2 cellular contexts compared by ENCODE assay signal in the genomic region with DNA sequence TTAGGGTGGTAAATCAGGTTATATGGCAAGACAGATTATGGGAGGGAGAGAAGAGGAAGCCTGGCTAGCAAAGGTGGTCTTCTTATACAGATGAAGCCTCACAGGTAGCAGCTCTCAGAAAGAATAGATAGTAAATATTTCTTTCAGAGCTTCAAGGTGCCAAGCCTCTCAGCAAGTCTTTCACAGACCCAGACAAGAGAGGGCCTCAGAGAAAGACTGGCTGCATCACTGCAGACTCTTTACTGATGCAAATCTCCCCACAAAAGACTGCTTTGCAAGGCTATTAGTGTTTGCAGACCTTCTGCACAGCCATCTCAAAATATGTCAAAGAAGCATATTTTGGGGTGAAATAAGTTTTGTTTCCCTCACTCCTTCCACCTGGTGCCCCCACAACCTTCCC.
TF ChIP-seq lines count a peak whose summit lies in the region.

No MANE protein-coding gene starts in this region.

TF ChIP-seq in GM23338, 12 proteins besides CTCF, POLR2A, EP300 and RAD21:
- TF ChIP-seq, protein P1, sequence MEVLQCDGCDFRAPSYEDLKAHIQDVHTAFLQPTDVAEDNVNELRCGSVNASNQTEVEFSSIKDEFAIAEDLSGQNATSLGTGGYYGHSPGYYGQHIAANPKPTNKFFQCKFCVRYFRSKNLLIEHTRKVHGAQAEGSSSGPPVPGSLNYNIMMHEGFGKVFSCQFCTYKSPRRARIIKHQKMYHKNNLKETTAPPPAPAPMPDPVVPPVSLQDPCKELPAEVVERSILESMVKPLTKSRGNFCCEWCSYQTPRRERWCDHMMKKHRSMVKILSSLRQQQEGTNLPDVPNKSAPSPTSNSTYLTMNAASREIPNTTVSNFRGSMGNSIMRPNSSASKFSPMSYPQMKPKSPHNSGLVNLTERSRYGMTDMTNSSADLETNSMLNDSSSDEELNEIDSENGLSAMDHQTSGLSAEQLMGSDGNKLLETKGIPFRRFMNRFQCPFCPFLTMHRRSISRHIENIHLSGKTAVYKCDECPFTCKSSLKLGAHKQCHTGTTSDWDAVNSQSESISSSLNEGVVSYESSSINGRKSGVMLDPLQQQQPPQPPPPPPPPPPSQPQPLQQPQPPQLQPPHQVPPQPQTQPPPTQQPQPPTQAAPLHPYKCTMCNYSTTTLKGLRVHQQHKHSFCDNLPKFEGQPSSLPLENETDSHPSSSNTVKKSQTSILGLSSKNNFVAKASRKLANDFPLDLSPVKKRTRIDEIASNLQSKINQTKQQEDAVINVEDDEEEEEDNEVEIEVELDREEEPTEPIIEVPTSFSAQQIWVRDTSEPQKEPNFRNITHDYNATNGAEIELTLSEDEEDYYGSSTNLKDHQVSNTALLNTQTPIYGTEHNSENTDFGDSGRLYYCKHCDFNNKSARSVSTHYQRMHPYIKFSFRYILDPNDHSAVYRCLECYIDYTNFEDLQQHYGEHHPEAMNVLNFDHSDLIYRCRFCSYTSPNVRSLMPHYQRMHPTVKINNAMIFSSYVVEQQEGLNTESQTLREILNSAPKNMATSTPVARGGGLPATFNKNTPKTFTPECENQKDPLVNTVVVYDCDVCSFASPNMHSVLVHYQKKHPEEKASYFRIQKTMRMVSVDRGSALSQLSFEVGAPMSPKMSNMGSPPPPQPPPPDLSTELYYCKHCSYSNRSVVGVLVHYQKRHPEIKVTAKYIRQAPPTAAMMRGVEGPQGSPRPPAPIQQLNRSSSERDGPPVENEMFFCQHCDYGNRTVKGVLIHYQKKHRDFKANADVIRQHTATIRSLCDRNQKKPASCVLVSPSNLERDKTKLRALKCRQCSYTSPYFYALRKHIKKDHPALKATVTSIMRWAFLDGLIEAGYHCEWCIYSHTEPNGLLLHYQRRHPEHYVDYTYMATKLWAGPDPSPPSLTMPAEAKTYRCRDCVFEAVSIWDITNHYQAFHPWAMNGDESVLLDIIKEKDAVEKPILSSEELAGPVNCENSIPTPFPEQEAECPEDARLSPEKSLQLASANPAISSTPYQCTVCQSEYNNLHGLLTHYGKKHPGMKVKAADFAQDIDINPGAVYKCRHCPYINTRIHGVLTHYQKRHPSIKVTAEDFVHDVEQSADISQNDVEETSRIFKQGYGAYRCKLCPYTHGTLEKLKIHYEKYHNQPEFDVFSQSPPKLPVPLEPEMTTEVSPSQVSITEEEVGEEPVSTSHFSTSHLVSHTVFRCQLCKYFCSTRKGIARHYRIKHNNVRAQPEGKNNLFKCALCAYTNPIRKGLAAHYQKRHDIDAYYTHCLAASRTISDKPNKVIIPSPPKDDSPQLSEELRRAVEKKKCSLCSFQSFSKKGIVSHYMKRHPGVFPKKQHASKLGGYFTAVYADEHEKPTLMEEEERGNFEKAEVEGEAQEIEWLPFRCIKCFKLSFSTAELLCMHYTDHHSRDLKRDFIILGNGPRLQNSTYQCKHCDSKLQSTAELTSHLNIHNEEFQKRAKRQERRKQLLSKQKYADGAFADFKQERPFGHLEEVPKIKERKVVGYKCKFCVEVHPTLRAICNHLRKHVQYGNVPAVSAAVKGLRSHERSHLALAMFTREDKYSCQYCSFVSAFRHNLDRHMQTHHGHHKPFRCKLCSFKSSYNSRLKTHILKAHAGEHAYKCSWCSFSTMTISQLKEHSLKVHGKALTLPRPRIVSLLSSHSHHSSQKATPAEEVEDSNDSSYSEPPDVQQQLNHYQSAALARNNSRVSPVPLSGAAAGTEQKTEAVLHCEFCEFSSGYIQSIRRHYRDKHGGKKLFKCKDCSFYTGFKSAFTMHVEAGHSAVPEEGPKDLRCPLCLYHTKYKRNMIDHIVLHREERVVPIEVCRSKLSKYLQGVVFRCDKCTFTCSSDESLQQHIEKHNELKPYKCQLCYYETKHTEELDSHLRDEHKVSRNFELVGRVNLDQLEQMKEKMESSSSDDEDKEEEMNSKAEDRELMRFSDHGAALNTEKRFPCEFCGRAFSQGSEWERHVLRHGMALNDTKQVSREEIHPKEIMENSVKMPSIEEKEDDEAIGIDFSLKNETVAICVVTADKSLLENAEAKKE (CRISPR knock-in tag; IDR thresholded peaks at IDR 0.05): peak; percentile 58; the same call in 1 of the 2 replicates
- no peak for TF ChIP-seq POLR2AphosphoS5 (IDR thresholded peaks at IDR 0.05; ENCODE audit: low read depth)

TF ChIP-seq in WTC11, 78 proteins besides CTCF, POLR2A, EP300 and RAD21 (continued from another document):
- TF ChIP-seq, protein P2, sequence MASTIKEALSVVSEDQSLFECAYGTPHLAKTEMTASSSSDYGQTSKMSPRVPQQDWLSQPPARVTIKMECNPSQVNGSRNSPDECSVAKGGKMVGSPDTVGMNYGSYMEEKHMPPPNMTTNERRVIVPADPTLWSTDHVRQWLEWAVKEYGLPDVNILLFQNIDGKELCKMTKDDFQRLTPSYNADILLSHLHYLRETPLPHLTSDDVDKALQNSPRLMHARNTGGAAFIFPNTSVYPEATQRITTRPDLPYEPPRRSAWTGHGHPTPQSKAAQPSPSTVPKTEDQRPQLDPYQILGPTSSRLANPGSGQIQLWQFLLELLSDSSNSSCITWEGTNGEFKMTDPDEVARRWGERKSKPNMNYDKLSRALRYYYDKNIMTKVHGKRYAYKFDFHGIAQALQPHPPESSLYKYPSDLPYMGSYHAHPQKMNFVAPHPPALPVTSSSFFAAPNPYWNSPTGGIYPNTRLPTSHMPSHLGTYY (CRISPR knock-in tag; IDR thresholded peaks at IDR 0.05): no peak
- TF ChIP-seq ESRRA (CRISPR knock-in tag; IDR thresholded peaks at IDR 0.05; ENCODE audit: borderline replicate concordance): no peak
- TF ChIP-seq, protein P3, sequence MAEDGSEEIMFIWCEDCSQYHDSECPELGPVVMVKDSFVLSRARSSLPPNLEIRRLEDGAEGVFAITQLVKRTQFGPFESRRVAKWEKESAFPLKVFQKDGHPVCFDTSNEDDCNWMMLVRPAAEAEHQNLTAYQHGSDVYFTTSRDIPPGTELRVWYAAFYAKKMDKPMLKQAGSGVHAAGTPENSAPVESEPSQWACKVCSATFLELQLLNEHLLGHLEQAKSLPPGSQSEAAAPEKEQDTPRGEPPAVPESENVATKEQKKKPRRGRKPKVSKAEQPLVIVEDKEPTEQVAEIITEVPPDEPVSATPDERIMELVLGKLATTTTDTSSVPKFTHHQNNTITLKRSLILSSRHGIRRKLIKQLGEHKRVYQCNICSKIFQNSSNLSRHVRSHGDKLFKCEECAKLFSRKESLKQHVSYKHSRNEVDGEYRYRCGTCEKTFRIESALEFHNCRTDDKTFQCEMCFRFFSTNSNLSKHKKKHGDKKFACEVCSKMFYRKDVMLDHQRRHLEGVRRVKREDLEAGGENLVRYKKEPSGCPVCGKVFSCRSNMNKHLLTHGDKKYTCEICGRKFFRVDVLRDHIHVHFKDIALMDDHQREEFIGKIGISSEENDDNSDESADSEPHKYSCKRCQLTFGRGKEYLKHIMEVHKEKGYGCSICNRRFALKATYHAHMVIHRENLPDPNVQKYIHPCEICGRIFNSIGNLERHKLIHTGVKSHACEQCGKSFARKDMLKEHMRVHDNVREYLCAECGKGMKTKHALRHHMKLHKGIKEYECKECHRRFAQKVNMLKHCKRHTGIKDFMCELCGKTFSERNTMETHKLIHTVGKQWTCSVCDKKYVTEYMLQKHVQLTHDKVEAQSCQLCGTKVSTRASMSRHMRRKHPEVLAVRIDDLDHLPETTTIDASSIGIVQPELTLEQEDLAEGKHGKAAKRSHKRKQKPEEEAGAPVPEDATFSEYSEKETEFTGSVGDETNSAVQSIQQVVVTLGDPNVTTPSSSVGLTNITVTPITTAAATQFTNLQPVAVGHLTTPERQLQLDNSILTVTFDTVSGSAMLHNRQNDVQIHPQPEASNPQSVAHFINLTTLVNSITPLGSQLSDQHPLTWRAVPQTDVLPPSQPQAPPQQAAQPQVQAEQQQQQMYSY (CRISPR knock-in tag; IDR thresholded peaks at IDR 0.05): no peak
- TF ChIP-seq, protein P4, sequence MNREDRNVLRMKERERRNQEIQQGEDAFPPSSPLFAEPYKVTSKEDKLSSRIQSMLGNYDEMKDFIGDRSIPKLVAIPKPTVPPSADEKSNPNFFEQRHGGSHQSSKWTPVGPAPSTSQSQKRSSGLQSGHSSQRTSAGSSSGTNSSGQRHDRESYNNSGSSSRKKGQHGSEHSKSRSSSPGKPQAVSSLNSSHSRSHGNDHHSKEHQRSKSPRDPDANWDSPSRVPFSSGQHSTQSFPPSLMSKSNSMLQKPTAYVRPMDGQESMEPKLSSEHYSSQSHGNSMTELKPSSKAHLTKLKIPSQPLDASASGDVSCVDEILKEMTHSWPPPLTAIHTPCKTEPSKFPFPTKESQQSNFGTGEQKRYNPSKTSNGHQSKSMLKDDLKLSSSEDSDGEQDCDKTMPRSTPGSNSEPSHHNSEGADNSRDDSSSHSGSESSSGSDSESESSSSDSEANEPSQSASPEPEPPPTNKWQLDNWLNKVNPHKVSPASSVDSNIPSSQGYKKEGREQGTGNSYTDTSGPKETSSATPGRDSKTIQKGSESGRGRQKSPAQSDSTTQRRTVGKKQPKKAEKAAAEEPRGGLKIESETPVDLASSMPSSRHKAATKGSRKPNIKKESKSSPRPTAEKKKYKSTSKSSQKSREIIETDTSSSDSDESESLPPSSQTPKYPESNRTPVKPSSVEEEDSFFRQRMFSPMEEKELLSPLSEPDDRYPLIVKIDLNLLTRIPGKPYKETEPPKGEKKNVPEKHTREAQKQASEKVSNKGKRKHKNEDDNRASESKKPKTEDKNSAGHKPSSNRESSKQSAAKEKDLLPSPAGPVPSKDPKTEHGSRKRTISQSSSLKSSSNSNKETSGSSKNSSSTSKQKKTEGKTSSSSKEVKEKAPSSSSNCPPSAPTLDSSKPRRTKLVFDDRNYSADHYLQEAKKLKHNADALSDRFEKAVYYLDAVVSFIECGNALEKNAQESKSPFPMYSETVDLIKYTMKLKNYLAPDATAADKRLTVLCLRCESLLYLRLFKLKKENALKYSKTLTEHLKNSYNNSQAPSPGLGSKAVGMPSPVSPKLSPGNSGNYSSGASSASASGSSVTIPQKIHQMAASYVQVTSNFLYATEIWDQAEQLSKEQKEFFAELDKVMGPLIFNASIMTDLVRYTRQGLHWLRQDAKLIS (CRISPR knock-in tag; IDR thresholded peaks at IDR 0.05; ENCODE audit: borderline replicate concordance): no peak
- TF ChIP-seq NR2C2 (CRISPR knock-in tag; IDR thresholded peaks at IDR 0.05): no peak
- no peak for TF ChIP-seq GABPB1 (CRISPR knock-in tag; IDR thresholded peaks at IDR 0.05)
- TF ChIP-seq, protein P5, sequence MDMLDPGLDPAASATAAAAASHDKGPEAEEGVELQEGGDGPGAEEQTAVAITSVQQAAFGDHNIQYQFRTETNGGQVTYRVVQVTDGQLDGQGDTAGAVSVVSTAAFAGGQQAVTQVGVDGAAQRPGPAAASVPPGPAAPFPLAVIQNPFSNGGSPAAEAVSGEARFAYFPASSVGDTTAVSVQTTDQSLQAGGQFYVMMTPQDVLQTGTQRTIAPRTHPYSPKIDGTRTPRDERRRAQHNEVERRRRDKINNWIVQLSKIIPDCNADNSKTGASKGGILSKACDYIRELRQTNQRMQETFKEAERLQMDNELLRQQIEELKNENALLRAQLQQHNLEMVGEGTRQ (CRISPR knock-in tag; IDR thresholded peaks at IDR 0.05): no peak
- TF ChIP-seq, protein P6, sequence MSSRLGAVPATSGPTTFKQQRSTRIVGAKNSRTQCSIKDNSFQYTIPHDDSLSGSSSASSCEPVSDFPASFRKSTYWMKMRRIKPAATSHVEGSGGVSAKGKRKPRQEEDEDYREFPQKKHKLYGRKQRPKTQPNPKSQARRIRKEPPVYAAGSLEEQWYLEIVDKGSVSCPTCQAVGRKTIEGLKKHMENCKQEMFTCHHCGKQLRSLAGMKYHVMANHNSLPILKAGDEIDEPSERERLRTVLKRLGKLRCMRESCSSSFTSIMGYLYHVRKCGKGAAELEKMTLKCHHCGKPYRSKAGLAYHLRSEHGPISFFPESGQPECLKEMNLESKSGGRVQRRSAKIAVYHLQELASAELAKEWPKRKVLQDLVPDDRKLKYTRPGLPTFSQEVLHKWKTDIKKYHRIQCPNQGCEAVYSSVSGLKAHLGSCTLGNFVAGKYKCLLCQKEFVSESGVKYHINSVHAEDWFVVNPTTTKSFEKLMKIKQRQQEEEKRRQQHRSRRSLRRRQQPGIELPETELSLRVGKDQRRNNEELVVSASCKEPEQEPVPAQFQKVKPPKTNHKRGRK (CRISPR knock-in tag; IDR thresholded peaks at IDR 0.05; ENCODE audit: borderline replicate concordance): no peak
- TF ChIP-seq, protein P7, sequence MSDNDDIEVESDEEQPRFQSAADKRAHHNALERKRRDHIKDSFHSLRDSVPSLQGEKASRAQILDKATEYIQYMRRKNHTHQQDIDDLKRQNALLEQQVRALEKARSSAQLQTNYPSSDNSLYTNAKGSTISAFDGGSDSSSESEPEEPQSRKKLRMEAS (CRISPR knock-in tag; IDR thresholded peaks at IDR 0.05): no peak
